18 cellular contexts compared by ENCODE assay signal in genomic region chr13:78595458-78595818, GRCh38. TPM values are rescaled to one million over a fixed set of nuclear protein-coding genes. Genes with fewer than 3 reads are reported as not detected.
DNase-seq lines count a peak whose midpoint lies in the region; ATAC-seq, FAIRE-seq and TF ChIP-seq lines count a peak whose summit lies in the region.
"Had no signal": no experiment of that assay in that cellular context is flagged by ENCODE, and none has a peak within 500 bp of the region (broad histone marks: within the 10 kb centered on the region; RNA-seq: fewer than 3 reads in every experiment).

No MANE protein-coding gene starts in this region.

- peaks cover 5% of the 10 kb centered on the region for H3K4me1 Mint-ChIP-seq in T-helper 2 cell treated with Interferon-gamma antibody and Interleukin-4, amounts not matched to agents 5 μg/mL and 100 μg/mL, for 36 hours (ENCODE audit: low read depth)
- H3K4me1 Mint-ChIP-seq in neural crest cell, result peaks cover 5% of the 10 kb centered on the region
- H3K4me1 Mint-ChIP-seq: central memory CD8-positive, alpha-beta T cell had no signal

- peaks cover 8 to 11% of the 10 kb centered on the region in 2 experiments for H4K20me1 ChIP-seq in H1 (replicated peaks in 1 of 2; ENCODE audit: control insufficient read depth in 1 of 2, insufficient read depth in 2 of 2, low read length in 2 of 2)

- no peak for FAIRE-seq in H1 (lab: Jason Lieb, UNC)
- FAIRE-seq: small intestine had no signal

- H3K27ac Mint-ChIP-seq in T-helper 2 cell treated with Interferon-gamma antibody and Interleukin-4, amounts not matched to agents 5 μg/mL and 100 μg/mL, for 36 hours, result peak overlapping the region; percentile 63
- H3K27ac Mint-ChIP-seq in neural crest cell (ENCODE audit: unreplicated experiment), result no peak overlapping the region

- TF ChIP-seq EP300 in H1 (IDR thresholded peaks at IDR 0.05; ENCODE audit: borderline replicate concordance in 1 of 2, low read depth in 2 of 2, low read length in 2 of 2), result no peak

- no peak for TF ChIP-seq CTCF in HL-60 (IDR thresholded peaks at IDR 0.05; ENCODE audit: insufficient read depth, low read length)
- no peak for TF ChIP-seq CTCF in H1 (IDR thresholded peaks at IDR 0.05; ENCODE audit: control extremely low read depth in 1 of 3, insufficient read depth in 1 of 3, low read depth in 1 of 3, low read length in 3 of 3)
- TF ChIP-seq CTCF in neural crest cell (conservative IDR thresholded peaks at IDR 0.05), result no peak

- H3K4me3 Mint-ChIP-seq in T-helper 2 cell treated with Interferon-gamma antibody and Interleukin-4, amounts not matched to agents 5 μg/mL and 100 μg/mL, for 36 hours, result no peak overlapping the region
- H3K4me3 Mint-ChIP-seq in neural crest cell, result peak overlapping the region; percentile 73
- H3K4me3 Mint-ChIP-seq: central memory CD8-positive, alpha-beta T cell had no signal

- no peak overlapping the region for H3K14ac ChIP-seq in H1 (ENCODE audit: insufficient read length)

- DNase-seq in T-helper 2 cell treated with Interferon-gamma antibody and Interleukin-4, amounts not matched to agents 5 μg/mL and 100 μg/mL, for 36 hours (ENCODE audit: low spot score), result no peak
- no peak for DNase-seq in T-helper 2 cell
- DNase-seq in HL-60 (ENCODE audit: low read depth in 1 of 2, low spot score in 1 of 2), result no peak
- no peak for DNase-seq in H1 (ENCODE audit: low read depth in 1 of 2, low spot score in 2 of 2)
- no peak for DNase-seq in neural crest cell (ENCODE audit: low read depth, low spot score)
- DNase-seq in NCI-H128 (lab: John Stamatoyannopoulos, UW; ENCODE audit: unreplicated experiment), result no peak
- no peak for DNase-seq in sciatic nerve (ENCODE audit: low spot score)
- DNase-seq: DMS79, MM.1S, mucosa of descending colon, NCI-H510A, small intestine had no signal

- H2BK20ac ChIP-seq in H1 (ENCODE audit: low read length), result no peak overlapping the region

- no peak overlapping the region for H3K27ac ChIP-seq in HL-60 (replicated peaks)
- H3K27ac ChIP-seq in H1 (ENCODE audit: low read depth, low read length), result no peak overlapping the region

- no peak overlapping the region for H4K5ac ChIP-seq in H1 (ENCODE audit: insufficient read length, low read depth, low read length)

- no peak overlapping the region for H3K9ac ChIP-seq in H1 (replicated peaks in 1 of 4; ENCODE audit: extremely low read depth in 1 of 4, low read depth in 3 of 4, low read length in 3 of 4)

- 0 out of 2 replicates have a peak overlapping the region, but pooled peaks have one; percentile 20 for H2AFZ ChIP-seq in H1 (ENCODE audit: low read length)

- H3K18ac ChIP-seq in H1 (ENCODE audit: extremely low read depth, low read length), result no peak overlapping the region

- no peak for TF ChIP-seq RAD21 in H1 (IDR thresholded peaks at IDR 0.05 in 1 of 2, conservative IDR thresholded peaks at IDR 0.05 in 1 of 2; ENCODE audit: low read depth in 2 of 2, low read length in 2 of 2)

- CTCF ChIA-PET in H1 (lab: Charles Lee; ENCODE audit: partially characterized antibody), result interaction anchor here (0.9 to 3.0 kb wide), 5 partner anchors 9 to 60 kb away, joined by 3 to 15 read pairs (median 8); no protein-coding TSS in a partner anchor

- H3K4me3 ChIP-seq in HL-60 (replicated peaks; ENCODE audit: insufficient read depth, low read length) (peak overlapping the region; percentile 49), H1 (ENCODE audit: extremely low read depth in 1 of 4, insufficient read depth in 2 of 4, low read depth in 3 of 4, low read length in 4 of 4) (peak overlapping the region; percentile 30 to 63 (median 56); a peak in 7 of 8 replicates)
- H3K4me3 ChIP-seq: mucosa of descending colon had no signal

- no peaks in the 10 kb centered on the region for H3K79me2 ChIP-seq in H1 (ENCODE audit: control insufficient read depth in 1 of 2, insufficient read depth in 2 of 2, low read length in 2 of 2)

- POLR2A ChIA-PET in H1 (lab: Charles Lee; ENCODE audit: partially characterized antibody), result interaction anchor here (2.3 to 4.2 kb wide), 2 partner anchors 12 to 62 kb away, joined by 7 to 32 read pairs; no protein-coding TSS in a partner anchor

- TF ChIP-seq POLR2A in H1 (IDR thresholded peaks at IDR 0.05; ENCODE audit: control extremely low read depth in 1 of 2, low read depth in 2 of 2, low read length in 2 of 2), result no peak

- no peak overlapping the region for H3K56ac ChIP-seq in H1 (replicated peaks; ENCODE audit: insufficient read length, low read depth, low read length)

- intact Hi-C loops in sciatic nerve (cut with DNase I), result no loop called here

- no peak overlapping the region for H2AK5ac ChIP-seq in H1 (ENCODE audit: low read depth, low read length)

- H2BK15ac ChIP-seq in H1 (ENCODE audit: low read length), result no peak overlapping the region

- peaks cover 84% of the 10 kb centered on the region for H3K27me3 Mint-ChIP-seq in T-helper 2 cell treated with Interferon-gamma antibody and Interleukin-4, amounts not matched to agents 5 μg/mL and 100 μg/mL, for 36 hours (ENCODE audit: low read depth)
- H3K27me3 Mint-ChIP-seq in neural crest cell (ENCODE audit: low read depth), result peaks cover 97% of the 10 kb centered on the region

- no peaks in the 10 kb centered on the region for H3K9me3 Mint-ChIP-seq in T-helper 2 cell treated with Interferon-gamma antibody and Interleukin-4, amounts not matched to agents 5 μg/mL and 100 μg/mL, for 36 hours
- no peaks in the 10 kb centered on the region for H3K9me3 Mint-ChIP-seq in neural crest cell
- H3K9me3 Mint-ChIP-seq: central memory CD8-positive, alpha-beta T cell had no signal

- H3K79me1 ChIP-seq in H1 (ENCODE audit: low read depth, low read length), result no peaks in the 10 kb centered on the region

- H3K27me3 ChIP-seq in HL-60 (ENCODE audit: insufficient read depth, poor library complexity, severe bottlenecking) (peaks cover 81% of the 10 kb centered on the region), H1 (replicated peaks in 1 of 4; ENCODE audit: control insufficient read depth in 3 of 4, extremely low read depth in 1 of 4, insufficient read depth in 3 of 4, low read length in 3 of 4) (peaks cover 58 to 87% (median 77%) of the 10 kb centered on the region in 4 experiments)

- H3K4me1 ChIP-seq in H1 (replicated peaks in 1 of 4; ENCODE audit: control insufficient read depth in 3 of 4, insufficient read depth in 4 of 4, low read length in 3 of 4), result peaks cover 4 to 19% (median 8%) of the 10 kb centered on the region in 4 experiments

- H3K36me3 ChIP-seq in H1 (ENCODE audit: control insufficient read depth in 2 of 4, insufficient read depth in 4 of 4, low read length in 3 of 4), result no peaks in the 10 kb centered on the region; a peak in 1 of 8 replicates

- no peak overlapping the region for H4K91ac ChIP-seq in H1 (replicated peaks; ENCODE audit: insufficient read length, low read length)

- H3K36me3 Mint-ChIP-seq in T-helper 2 cell treated with Interferon-gamma antibody and Interleukin-4, amounts not matched to agents 5 μg/mL and 100 μg/mL, for 36 hours (ENCODE audit: low read depth), result peaks cover 1% of the 10 kb centered on the region
- H3K36me3 Mint-ChIP-seq in neural crest cell (ENCODE audit: low read depth), result no peaks in the 10 kb centered on the region

- no peak overlapping the region for H3K4ac ChIP-seq in H1 (replicated peaks; ENCODE audit: insufficient read length, low read depth, low read length)

- H3K4me2 ChIP-seq in H1 (ENCODE audit: insufficient read depth in 1 of 2, low read depth in 2 of 2, low read length in 2 of 2), result peak overlapping the region; percentile 64 to 96

- no peak overlapping the region for H4K8ac ChIP-seq in H1 (ENCODE audit: extremely low read depth, insufficient read depth, low read length)

- no peak for ATAC-seq in GM18909 (IDR thresholded peaks at IDR 0.05; ENCODE audit: poor library complexity, unreplicated experiment)
- ATAC-seq in sciatic nerve, result no peak
- ATAC-seq: esophagus mucosa had no signal

- H3K23ac ChIP-seq in H1 (ENCODE audit: insufficient read length), result no peak overlapping the region

- H2BK12ac ChIP-seq in H1 (ENCODE audit: low read depth, low read length), result no peak overlapping the region

- H2BK120ac ChIP-seq in H1 (replicated peaks; ENCODE audit: low read depth, low read length), result no peak overlapping the region

- WGBS in H1 (ENCODE audit: extremely low coverage in 1 of 2, insufficient coverage in 1 of 2, insufficient read length in 1 of 2, insufficient replicate concordance in 2 of 2, low coverage in 1 of 2, low lambda C conversion rate in 2 of 2, missing lambda C conversion rate in 1 of 2), 2 experiments, result 1% methylated on average over 17 of the region's 17 CpGs; no CpG with 5 or more reads in 1 of the 2 experiments

- peaks cover 7% of the 10 kb centered on the region; the same call in 1 of the 2 replicates for H3K23me2 ChIP-seq in H1 (ENCODE audit: low read depth, low read length)

- no peaks in the 10 kb centered on the region for H3K9me3 ChIP-seq in H1 (ENCODE audit: insufficient read depth in 2 of 2, low read depth in 1 of 2, low read length in 1 of 2)
- H3K9me3 ChIP-seq: mucosa of descending colon had no signal

- H2BK5ac ChIP-seq in H1 (ENCODE audit: low read depth, low read length), result no peak overlapping the region

TF ChIP-seq in H1, 55 proteins besides CTCF, POLR2A, EP300 and RAD21 (continues in another document):
- TF ChIP-seq USF2 (IDR thresholded peaks at IDR 0.05; ENCODE audit: low read length) (no peak), RXRA (IDR thresholded peaks at IDR 0.05; ENCODE audit: insufficient read depth, low read depth, low read length) (no peak), SUZ12 (IDR thresholded peaks at IDR 0.05; ENCODE audit: low read length) (peak; percentile 69), BRCA1 (IDR thresholded peaks at IDR 0.05; ENCODE audit: low read depth, low read length) (no peak), ASH2L (IDR thresholded peaks at IDR 0.05; ENCODE audit: low read length) (no peak), CHD2 (IDR thresholded peaks at IDR 0.05; ENCODE audit: low read length) (no peak)

RNA-seq across cellular contexts. Expression of gene POU4F1, which starts 7.9 kb away (rescaled TPM):
- total RNA-seq in H1 (2021; fragmentation: NEBNext Ultra II Directional; extraction: Animal tissue kit (Norgen Biotek cat#: 25700)), result 0.27 and 0.32 TPM in 2 replicates
- polyA plus RNA-seq in H1 (2011; rRNA removed), result 0.08 and 0.09 TPM in 2 replicates
- polyA plus RNA-seq in H1 (2011; cell fraction: cytosol; rRNA removed), result 0.16 TPM
- polyA plus RNA-seq in H1 (2011; cell fraction: nucleus; rRNA removed), result 0.64 TPM
- polyA plus RNA-seq in H1 (2012, experiment 1 of 2), result 0.11 to 0.28 TPM (median 0.18 TPM) in 4 replicates
- 0.05 TPM for polyA plus RNA-seq in H1 (2012, experiment 2 of 2)
- 0.26 TPM for polyA plus RNA-seq in H1 (2013, experiment 1 of 2)
- polyA plus RNA-seq in H1 (2013, experiment 2 of 2), result 0.22 TPM
- 0.02 and 0.06 TPM in 2 replicates for polyA minus RNA-seq in H1 (2011; rRNA and poly(A)+ RNA removed)
- not detected for polyA minus RNA-seq in H1 (2011; cell fraction: cytosol; rRNA and poly(A)+ RNA removed)
- 0.50 TPM for polyA minus RNA-seq in H1 (2011; cell fraction: nucleus; rRNA and poly(A)+ RNA removed)
- total RNA-seq in neural crest cell (0.19 and 0.41 TPM in 2 replicates), sciatic nerve (not detected)
- total RNA-seq: mucosa of descending colon, Right ventricle myocardium inferior, ureter had no signal
- polyA plus RNA-seq: AG04450 had no signal
